ENCODE assay signal across 9 cellular contexts in the genomic region with DNA sequence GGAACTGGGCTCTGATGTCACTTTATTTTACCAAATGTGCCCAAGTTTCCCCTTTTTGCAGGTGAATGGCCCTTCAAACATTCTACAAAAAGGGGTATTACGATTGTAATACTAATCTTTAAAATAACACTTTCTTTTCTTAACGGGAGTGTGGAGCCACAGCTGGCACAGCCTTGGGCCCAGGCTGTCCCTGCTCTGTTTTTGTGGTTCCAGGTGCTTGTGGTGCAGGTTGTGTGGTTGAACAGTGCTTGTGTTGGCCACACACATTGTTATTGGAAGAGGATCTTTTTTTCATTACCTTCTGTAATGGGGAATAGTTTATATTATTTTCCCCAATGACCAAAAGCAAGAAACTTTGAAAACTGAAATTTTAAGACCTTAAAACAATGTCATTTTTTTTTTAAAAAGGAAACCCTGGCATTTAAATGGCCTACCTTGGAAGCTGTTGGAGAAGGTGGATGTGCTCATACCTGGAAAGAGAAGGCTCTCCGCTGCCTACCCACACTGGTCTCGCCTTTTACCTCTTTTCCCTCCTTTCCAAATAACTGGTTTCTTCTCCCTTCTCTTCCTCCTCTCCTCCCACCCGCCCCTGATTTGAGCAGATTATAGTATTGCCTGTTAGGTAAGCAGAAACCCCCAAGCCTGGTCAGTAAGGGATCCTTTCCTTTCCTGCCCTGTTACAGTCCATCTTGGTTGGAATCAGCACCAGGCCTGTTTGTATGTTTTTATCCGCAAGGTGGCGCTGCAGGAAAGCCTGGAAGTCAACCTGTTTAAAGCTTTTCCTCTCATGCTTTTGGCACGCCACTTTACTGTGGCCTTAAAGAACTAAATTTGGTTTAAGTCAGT. TPM values are rescaled to one million over a fixed set of nuclear protein-coding genes. Genes with fewer than 3 reads are reported as not detected.
DNase-seq lines count a peak whose midpoint lies in the region; ATAC-seq and TF ChIP-seq lines count a peak whose summit lies in the region.
"Had no signal": no experiment of that assay in that cellular context is flagged by ENCODE, and none has a peak within 500 bp of the region (broad histone marks: within the 10 kb centered on the region; RNA-seq: fewer than 3 reads in every experiment).

No MANE protein-coding gene starts in this region.

- no peaks in the 10 kb centered on the region for H3K27me3 Mint-ChIP-seq in activated T-cell treated with anti-CD3 and anti-CD28 coated beads, Interleukin-2, amount 50 U/mL, for 24 hours
- H3K27me3 Mint-ChIP-seq: dendritic cell treated with granulocyte-macrophage colony-stimulating factor and Interleukin-4, amounts not matched to agents 40 ng/mL and 50 ng/mL, for 4 days had no signal

- no peaks in the 10 kb centered on the region for H3K9me3 Mint-ChIP-seq in activated T-cell treated with anti-CD3 and anti-CD28 coated beads, Interleukin-2, amount 50 U/mL, for 24 hours
- H3K9me3 Mint-ChIP-seq: dendritic cell treated with granulocyte-macrophage colony-stimulating factor and Interleukin-4, amounts not matched to agents 40 ng/mL and 50 ng/mL, for 4 days had no signal

- peak; percentile 88 for TF ChIP-seq CTCF in fibroblast of lung (conservative IDR thresholded peaks at IDR 0.05 in 1 of 2, IDR thresholded peaks at IDR 0.05 in 1 of 2; ENCODE audit: low read depth in 1 of 2, low read length in 2 of 2)
- peak; percentile 85 for TF ChIP-seq CTCF in neural cell (IDR thresholded peaks at IDR 0.05; ENCODE audit: poor library complexity, severe bottlenecking)
- peak in 5 of 7 experiments; percentile 38 to 85 (median 78) for TF ChIP-seq CTCF in stomach (IDR thresholded peaks at IDR 0.05)

- H2AFZ ChIP-seq in fibroblast of lung (ENCODE audit: low read length) (no peak overlapping the region), neural cell (ENCODE audit: low read depth, low read length) (no peak overlapping the region)

- H3K27ac Mint-ChIP-seq in activated T-cell treated with anti-CD3 and anti-CD28 coated beads, Interleukin-2, amount 50 U/mL, for 24 hours, result no peak overlapping the region
- H3K27ac Mint-ChIP-seq: dendritic cell treated with granulocyte-macrophage colony-stimulating factor and Interleukin-4, amounts not matched to agents 40 ng/mL and 50 ng/mL, for 4 days had no signal

- H3K36me3 Mint-ChIP-seq in activated T-cell treated with anti-CD3 and anti-CD28 coated beads, Interleukin-2, amount 50 U/mL, for 24 hours (ENCODE audit: low read depth), result peaks cover 72% of the 10 kb centered on the region

- no peaks in the 10 kb centered on the region for H3K9me3 ChIP-seq in fibroblast of lung (ENCODE audit: control insufficient read depth, insufficient read depth, low read depth, low read length)
- H3K9me3 ChIP-seq in neural cell (ENCODE audit: low read length), result no peaks in the 10 kb centered on the region
- H3K9me3 ChIP-seq in stomach, result no peaks in the 10 kb centered on the region

- H3K79me2 ChIP-seq in fibroblast of lung (ENCODE audit: control insufficient read depth, insufficient read depth, low read length), result no peaks in the 10 kb centered on the region
- no peaks in the 10 kb centered on the region for H3K79me2 ChIP-seq in neural cell (replicated peaks; ENCODE audit: insufficient read depth, low read length)

- H3K4me2 ChIP-seq in fibroblast of lung (ENCODE audit: extremely low read depth, insufficient read depth, low read length), result no peak overlapping the region
- H3K4me2 ChIP-seq in neural cell (ENCODE audit: low read length), result no peak overlapping the region

- H3K27me3 ChIP-seq in fibroblast of lung (ENCODE audit: control insufficient read depth, insufficient read depth, low read length), result no peaks in the 10 kb centered on the region
- H3K27me3 ChIP-seq in neural cell (ENCODE audit: insufficient read depth, low read depth, low read length), result no peaks in the 10 kb centered on the region
- no peaks in the 10 kb centered on the region for H3K27me3 ChIP-seq in stomach

- H3K36me3 ChIP-seq in fibroblast of lung (ENCODE audit: control insufficient read depth, insufficient read depth, low read length) (no peaks in the 10 kb centered on the region), neural cell (ENCODE audit: insufficient read depth, low read length) (peaks cover 10% of the 10 kb centered on the region), stomach (peaks cover 26 to 92% (median 87%) of the 10 kb centered on the region in 4 donors)

- TF ChIP-seq POLR2A in stomach (IDR thresholded peaks at IDR 0.05), result no peak

- H3K9ac ChIP-seq in fibroblast of lung (ENCODE audit: insufficient read depth, low read length), result no peak overlapping the region
- no peak overlapping the region for H3K9ac ChIP-seq in neural cell (ENCODE audit: low read length)

- 36 to 49% (median 38%) methylated on average over 8 of the region's 8 CpGs for WGBS in stomach, 5 donors

- H3F3A ChIP-seq in neural cell (ENCODE audit: insufficient read depth, low read length, poor library complexity, severe bottlenecking), result no peaks in the 10 kb centered on the region

- peak; percentile 84 for ATAC-seq in GM19452 (IDR thresholded peaks at IDR 0.05; ENCODE audit: unreplicated experiment)

- H4K20me1 ChIP-seq in fibroblast of lung (ENCODE audit: control insufficient read depth, extremely low read depth, insufficient read depth, low read length), result no peaks in the 10 kb centered on the region
- H4K20me1 ChIP-seq in neural cell (ENCODE audit: insufficient read depth), result no peaks in the 10 kb centered on the region

- H3K4me3 Mint-ChIP-seq in activated T-cell treated with anti-CD3 and anti-CD28 coated beads, Interleukin-2, amount 50 U/mL, for 24 hours, result no peak overlapping the region
- H3K4me3 Mint-ChIP-seq: dendritic cell treated with granulocyte-macrophage colony-stimulating factor and Interleukin-4, amounts not matched to agents 40 ng/mL and 50 ng/mL, for 4 days had no signal

- H3K4me1 Mint-ChIP-seq in activated T-cell treated with anti-CD3 and anti-CD28 coated beads, Interleukin-2, amount 50 U/mL, for 24 hours (ENCODE audit: low read depth), result peaks cover 12% of the 10 kb centered on the region

- intact Hi-C loops in stomach (cut with DNase I; ENCODE audit: low total_unique reads), result no loop called here

- H3K9me2 ChIP-seq in neural cell (ENCODE audit: insufficient read depth, low read length), result no peaks in the 10 kb centered on the region

- H3K4me1 ChIP-seq in fibroblast of lung (ENCODE audit: control insufficient read depth, extremely low read depth, insufficient read depth, low read length) (no peaks in the 10 kb centered on the region), stomach (peaks cover 0 to 7% (median under 1%) of the 10 kb centered on the region in 4 donors)

- H3K4me3 ChIP-seq in fibroblast of lung (replicated peaks in 1 of 4; ENCODE audit: control extremely low read depth in 1 of 4, insufficient read depth in 1 of 4, low read depth in 3 of 4, low read length in 4 of 4) (no peak overlapping the region), neural cell (ENCODE audit: low read length) (no peak overlapping the region), stomach (no peak overlapping the region)

- no peak for TF ChIP-seq EP300 in neural cell (conservative IDR thresholded peaks at IDR 0.05; ENCODE audit: poor library complexity, severe bottlenecking)
- TF ChIP-seq EP300 in stomach (IDR thresholded peaks at IDR 0.05), result no peak

- DNase-seq in CMK (ENCODE audit: low read depth) (peak; percentile 61), HT-29 (ENCODE audit: low spot score) (peak; percentile 85), OCI-M1 (lab: John Stamatoyannopoulos, UW) (peak; percentile 86), fibroblast of lung (ENCODE audit: low read depth in 2 of 2) (peak; percentile 63 to 82), stomach (peak; percentile 86)
- DNase-seq in activated T-cell treated with anti-CD3 and anti-CD28 coated beads, Interleukin-2, amount 50 U/mL, for 24 hours, result peak; percentile 86

- no peak overlapping the region for H3K27ac ChIP-seq in fibroblast of lung (ENCODE audit: insufficient read depth, low read length)
- H3K27ac ChIP-seq in neural cell (ENCODE audit: low read length), result no peak overlapping the region
- peak overlapping the region in 1 of 5 donors; percentile 28 for H3K27ac ChIP-seq in stomach

- peak; percentile 84 for TF ChIP-seq RAD21 in neural cell (conservative IDR thresholded peaks at IDR 0.05)

TF ChIP-seq in neural cell, 6 proteins besides CTCF, POLR2A, EP300 and RAD21:
- TF ChIP-seq EZH2 (IDR thresholded peaks at IDR 0.05; ENCODE audit: borderline replicate concordance, insufficient read depth, low read length, poor library complexity, severe bottlenecking), result no peak
- TF ChIP-seq SMC3 (conservative IDR thresholded peaks at IDR 0.05; ENCODE audit: poor library complexity), result peak; percentile 86

RNA-seq across cellular contexts. Expression of gene HADH, which starts 28.6 kb away (rescaled TPM):
- total RNA-seq in HT-29 (2014; rRNA removed; shearing (Covaris generic)), result 14.0 and 15.3 TPM in 2 replicates
- total RNA-seq in fibroblast of lung (10.3 and 16.7 TPM in 2 replicates), stomach (100 to 1,000 TPM in 2 of 5 donors, 10 to 100 TPM in 3; 51.6 to 118 (median 64.7) TPM)
- polyA plus RNA-seq in fibroblast of lung (29.7 and 37.5 TPM in 2 replicates), neural cell (25.7 and 29.6 TPM in 2 replicates), stomach (10 to 100 TPM; 59.6 to 70.3 (median 64.8) TPM)
- polyA plus RNA-seq in fibroblast of lung (2012), result 22.9 and 36.2 TPM in 2 replicates
- polyA minus RNA-seq in fibroblast of lung (ENCODE audit: low replicate concordance) (8.3 and 14.3 TPM in 2 replicates), neural cell (16.6 and 17.7 TPM in 2 replicates)
